In genomic region chr20:62387219-62387913, GRCh38 we compare ENCODE assay signal across 8 cellular contexts. TPM values are rescaled to one million over a fixed set of nuclear protein-coding genes. Genes with fewer than 3 reads are reported as not detected.
DNase-seq lines count a peak whose midpoint lies in the region; ATAC-seq and TF ChIP-seq lines count a peak whose summit lies in the region.
"Had no signal": no experiment of that assay in that cellular context is flagged by ENCODE, and none has a peak within 500 bp of the region (broad histone marks: within the 10 kb centered on the region; RNA-seq: fewer than 3 reads in every experiment).

No MANE protein-coding gene starts in this region.

- no peaks in the 10 kb centered on the region for H3K9me2 ChIP-seq in hepatocyte (replicated peaks; ENCODE audit: insufficient read depth)

- WGBS in hepatocyte (ENCODE audit: low lambda C conversion rate, missing lambda C conversion rate): 14% methylated on average over 16 of the region's 47 CpGs

- H3K9me3 ChIP-seq in WERI-Rb-1 (ENCODE audit: severe bottlenecking): no peaks in the 10 kb centered on the region
- no peaks in the 10 kb centered on the region for H3K9me3 ChIP-seq in hepatocyte (ENCODE audit: low read depth)

- H3K4me1 ChIP-seq in hepatocyte (ENCODE audit: insufficient read depth): peaks cover 15% of the 10 kb centered on the region

- H3K4me2 ChIP-seq in hepatocyte: peak overlapping the region; percentile 97

- H3K27ac ChIP-seq in WERI-Rb-1: peak overlapping the region; percentile 90
- H3K27ac ChIP-seq in hepatocyte: peak overlapping the region; percentile 76

- peaks cover 52% of the 10 kb centered on the region for H3K79me2 ChIP-seq in hepatocyte

- H3K27me3 ChIP-seq in WERI-Rb-1 (ENCODE audit: insufficient read depth, low read depth, severe bottlenecking) (no peaks in the 10 kb centered on the region), hepatocyte (no peaks in the 10 kb centered on the region)

- H2AFZ ChIP-seq in hepatocyte: no peak overlapping the region

- DNase-seq in WERI-Rb-1 (no peak), hepatocyte (ENCODE audit: low spot score) (no peak)
- peak; percentile 43 for DNase-seq in stimulated activated naive CD4-positive, alpha-beta T cell treated with Interleukin-2 at 50 U/mL for 16 hours (lab: John Stamatoyannopoulos, UW)
- no peak for DNase-seq in effector CD8-positive, alpha-beta T cell (lab: John Stamatoyannopoulos, UW)

- peaks cover 46% of the 10 kb centered on the region for H3K36me3 ChIP-seq in WERI-Rb-1
- H3K36me3 ChIP-seq in hepatocyte (replicated peaks; ENCODE audit: insufficient read depth, low read depth): peaks cover 7% of the 10 kb centered on the region

- ATAC-seq in HG02678 (IDR thresholded peaks at IDR 0.05; ENCODE audit: unreplicated experiment): peak; percentile 21
- no peak for ATAC-seq in HG03095 (IDR thresholded peaks at IDR 0.05; ENCODE audit: unreplicated experiment)
- no peak for ATAC-seq in GM18909 (IDR thresholded peaks at IDR 0.05; ENCODE audit: poor library complexity, unreplicated experiment)

- peak overlapping the region; percentile 75 for H3K4me3 ChIP-seq in WERI-Rb-1 (ENCODE audit: low read depth, low read length)
- H3K4me3 ChIP-seq in hepatocyte: peak overlapping the region; percentile 96

- H4K20me1 ChIP-seq in hepatocyte (ENCODE audit: insufficient read depth, poor library complexity, severe bottlenecking): peaks cover 11% of the 10 kb centered on the region

- TF ChIP-seq CTCF in WERI-Rb-1 (IDR thresholded peaks at IDR 0.05; ENCODE audit: low read depth, low read length): no peak
- TF ChIP-seq CTCF in hepatocyte (IDR thresholded peaks at IDR 0.05; ENCODE audit: poor library complexity): no peak

RNA-seq across cellular contexts. Expression of gene RPS21, which starts 0.5 kb away (rescaled TPM):
- total RNA-seq in hepatocyte: 1,754 and 2,772 TPM in 2 replicates
- 444 and 460 TPM in 2 replicates for polyA plus RNA-seq in hepatocyte

RNA-seq across cellular contexts. Expression of gene CABLES2, which starts 19.7 kb away (rescaled TPM):
- 8.6 and 12.0 TPM in 2 replicates for total RNA-seq in hepatocyte
- 17.7 and 19.1 TPM in 2 replicates for polyA plus RNA-seq in hepatocyte

RNA-seq across cellular contexts. Expression of gene LAMA5, which starts 20.3 kb away (rescaled TPM):
- 44.6 and 71.3 TPM in 2 replicates for total RNA-seq in hepatocyte
- polyA plus RNA-seq in hepatocyte: 252 and 313 TPM in 2 replicates

RNA-seq across cellular contexts. Expression of gene RBBP8NL, which starts 40.0 kb away (rescaled TPM):
- total RNA-seq in hepatocyte: 4.1 and 5.7 TPM in 2 replicates
- polyA plus RNA-seq in hepatocyte: 6.4 and 6.9 TPM in 2 replicates
- total RNA-seq: activated CD8-positive, alpha-beta memory T cell treated with anti-CD3 and anti-CD28 coated beads for 36 hours had no signal
